In genomic region chr6:128882991-128883571, GRCh38 we compare ENCODE assay signal across 8 cellular contexts. TPM values are rescaled to one million over a fixed set of nuclear protein-coding genes. Genes with fewer than 3 reads are reported as not detected.
DNase-seq lines count a peak whose midpoint lies in the region; ATAC-seq and FAIRE-seq lines count a peak whose summit lies in the region.

A gene with protein sequence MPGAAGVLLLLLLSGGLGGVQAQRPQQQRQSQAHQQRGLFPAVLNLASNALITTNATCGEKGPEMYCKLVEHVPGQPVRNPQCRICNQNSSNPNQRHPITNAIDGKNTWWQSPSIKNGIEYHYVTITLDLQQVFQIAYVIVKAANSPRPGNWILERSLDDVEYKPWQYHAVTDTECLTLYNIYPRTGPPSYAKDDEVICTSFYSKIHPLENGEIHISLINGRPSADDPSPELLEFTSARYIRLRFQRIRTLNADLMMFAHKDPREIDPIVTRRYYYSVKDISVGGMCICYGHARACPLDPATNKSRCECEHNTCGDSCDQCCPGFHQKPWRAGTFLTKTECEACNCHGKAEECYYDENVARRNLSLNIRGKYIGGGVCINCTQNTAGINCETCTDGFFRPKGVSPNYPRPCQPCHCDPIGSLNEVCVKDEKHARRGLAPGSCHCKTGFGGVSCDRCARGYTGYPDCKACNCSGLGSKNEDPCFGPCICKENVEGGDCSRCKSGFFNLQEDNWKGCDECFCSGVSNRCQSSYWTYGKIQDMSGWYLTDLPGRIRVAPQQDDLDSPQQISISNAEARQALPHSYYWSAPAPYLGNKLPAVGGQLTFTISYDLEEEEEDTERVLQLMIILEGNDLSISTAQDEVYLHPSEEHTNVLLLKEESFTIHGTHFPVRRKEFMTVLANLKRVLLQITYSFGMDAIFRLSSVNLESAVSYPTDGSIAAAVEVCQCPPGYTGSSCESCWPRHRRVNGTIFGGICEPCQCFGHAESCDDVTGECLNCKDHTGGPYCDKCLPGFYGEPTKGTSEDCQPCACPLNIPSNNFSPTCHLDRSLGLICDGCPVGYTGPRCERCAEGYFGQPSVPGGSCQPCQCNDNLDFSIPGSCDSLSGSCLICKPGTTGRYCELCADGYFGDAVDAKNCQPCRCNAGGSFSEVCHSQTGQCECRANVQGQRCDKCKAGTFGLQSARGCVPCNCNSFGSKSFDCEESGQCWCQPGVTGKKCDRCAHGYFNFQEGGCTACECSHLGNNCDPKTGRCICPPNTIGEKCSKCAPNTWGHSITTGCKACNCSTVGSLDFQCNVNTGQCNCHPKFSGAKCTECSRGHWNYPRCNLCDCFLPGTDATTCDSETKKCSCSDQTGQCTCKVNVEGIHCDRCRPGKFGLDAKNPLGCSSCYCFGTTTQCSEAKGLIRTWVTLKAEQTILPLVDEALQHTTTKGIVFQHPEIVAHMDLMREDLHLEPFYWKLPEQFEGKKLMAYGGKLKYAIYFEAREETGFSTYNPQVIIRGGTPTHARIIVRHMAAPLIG (N-terminal part only) (plus strand): TSS chr6:128883138. CDS start chr6:128883246, 108 bp downstream.

- H3K27ac Mint-ChIP-seq in activated naive CD4-positive, alpha-beta T cell treated with anti-CD3 and anti-CD28 coated beads, Interleukin-2, amount 50 U/mL, for 24 hours = peak within 1 kb of the TSS; percentile 0

- peaks cover 28% of the 10 kb centered on the region for H3K27me3 Mint-ChIP-seq in activated naive CD4-positive, alpha-beta T cell treated with anti-CD3 and anti-CD28 coated beads, Interleukin-2, amount 50 U/mL, for 24 hours

- DNase-seq in H4 (ENCODE audit: low spot score) (peak; percentile 63), Right ventricle myocardium superior (peak; percentile 92), occipital lobe (lab: John Stamatoyannopoulos, UW) (peak; percentile 38), GM19239 (ENCODE audit: insufficient read length, low spot score) (no peak), SHP77 (lab: John Stamatoyannopoulos, UW) (no peak), GM19240 (ENCODE audit: insufficient read length, low spot score) (no peak), COLO668 (lab: John Stamatoyannopoulos, UW; ENCODE audit: unreplicated experiment) (no peak)

- H3K36me3 Mint-ChIP-seq in activated naive CD4-positive, alpha-beta T cell treated with anti-CD3 and anti-CD28 coated beads, Interleukin-2, amount 50 U/mL, for 24 hours = no peaks in the 10 kb centered on the region

- FAIRE-seq in GM19239 (lab: Jason Lieb, UNC) = no peak

- H3K9me3 Mint-ChIP-seq in activated naive CD4-positive, alpha-beta T cell treated with anti-CD3 and anti-CD28 coated beads, Interleukin-2, amount 50 U/mL, for 24 hours = no peaks in the 10 kb centered on the region

- intact Hi-C loops in Right ventricle myocardium superior (cut with DNase I) = no loop called here

- H3K4me3 Mint-ChIP-seq in activated naive CD4-positive, alpha-beta T cell treated with anti-CD3 and anti-CD28 coated beads, Interleukin-2, amount 50 U/mL, for 24 hours = no peak within 1 kb of the TSS

- ATAC-seq in Right ventricle myocardium superior (ENCODE audit: poor library complexity) = peak; percentile 97

- H3K4me1 Mint-ChIP-seq in activated naive CD4-positive, alpha-beta T cell treated with anti-CD3 and anti-CD28 coated beads, Interleukin-2, amount 50 U/mL, for 24 hours = peaks cover 8% of the 10 kb centered on the region

RNA-seq across cellular contexts. Expression of the gene that starts here (rescaled TPM):
- 9.7 and 11.1 TPM in 2 replicates for total RNA-seq in H4 (2014; rRNA removed; shearing (Covaris generic))
- total RNA-seq in Right ventricle myocardium superior (115 TPM), occipital lobe (16.8 TPM)

Comparison
In these comparisons a context has a peak if more than half of its experiments do, and no peak if none do; other contexts are left out.
1. DNase-seq: peak in H4 (single experiment), Right ventricle myocardium superior (single experiment) and occipital lobe (single experiment); none in GM19239 (single experiment), SHP77 (0 of 2), GM19240 (single experiment) and COLO668 (single experiment).